Comparison of ENCODE assay signal across 32 cellular contexts in the genomic region with DNA sequence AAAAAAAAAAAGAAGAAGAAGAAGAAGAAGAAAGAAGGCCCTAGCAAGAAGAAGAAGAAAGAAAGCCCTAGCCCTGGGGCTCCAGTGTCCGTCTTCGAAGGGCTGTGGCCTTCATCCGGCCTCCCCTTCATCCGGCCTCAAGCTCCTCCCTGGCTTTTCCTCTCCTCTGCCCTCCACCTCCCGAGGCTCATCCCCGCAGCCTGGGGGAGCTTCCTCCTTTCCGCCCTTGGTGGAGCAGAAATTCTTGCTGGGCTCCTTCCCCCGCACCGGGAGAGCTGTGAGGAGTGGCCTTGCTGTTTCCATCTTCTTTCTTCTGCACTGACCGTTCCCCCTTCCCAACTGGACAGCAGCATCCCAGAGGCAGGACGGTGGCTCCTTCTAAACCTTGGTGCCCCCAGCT. TPM values are rescaled to one million over a fixed set of nuclear protein-coding genes. Genes with fewer than 3 reads are reported as not detected.
"Had no signal": no experiment of that assay in that cellular context is flagged by ENCODE, and none has a peak within 500 bp of the region (broad histone marks: within the 10 kb centered on the region; RNA-seq: fewer than 3 reads in every experiment).

No MANE protein-coding gene starts in this region.

- DNase-seq: activated CD4-positive, alpha-beta memory T cell treated with anti-CD3 and anti-CD28 coated beads for 36 hours; activated CD4-positive, alpha-beta T cell treated with anti-CD3 and anti-CD28 coated beads for 36 hours; activated CD4-positive, alpha-beta T cell treated with anti-CD3 and anti-CD28 coated beads, Interleukin-2, amount 10 ng/mL, durations not matched to agents 24 days and 14 days; activated CD4-positive, CD25-positive, alpha-beta regulatory T cell; activated CD4-positive, CD25-positive, alpha-beta regulatory T cell treated with anti-CD3 and anti-CD28 coated beads, Interleukin-2, amount 50 U/mL, for 72 hours; activated CD8-positive, alpha-beta memory T cell treated with anti-CD3 and anti-CD28 coated beads, Interleukin-2, amount 10 ng/mL, durations not matched to agents 7 days and 5 days; activated CD8-positive, alpha-beta memory T cell treated with anti-CD3 and anti-CD28 coated beads, Interleukin-2, amount 50 U/mL, for 4 hours; activated CD8-positive, alpha-beta T cell treated with anti-CD3 and anti-CD28 coated beads, Interleukin-2, amount 10 ng/mL, durations not matched to agents 7 days and 5 days; activated effector memory CD4-positive, alpha-beta T cell treated with anti-CD3 and anti-CD28 coated beads, Interleukin-2, amount 50 U/mL, for 16 hours; activated naive CD4-positive, alpha-beta T cell treated with anti-CD3 and anti-CD28 coated beads for 36 hours; activated naive CD8-positive, alpha-beta T cell treated with anti-CD3 and anti-CD28 coated beads for 36 hours; activated naive CD8-positive, alpha-beta T cell treated with anti-CD3 and anti-CD28 coated beads, Interleukin-2, amount 50 U/mL, for 24 hours; activated T-cell treated with anti-CD3 and anti-CD28 coated beads, Interleukin-2, amount 50 U/mL, for 1 hour; activated T-cell treated with anti-CD3 and anti-CD28 coated beads, Interleukin-2, amount 50 U/mL, for 48 hours; adrenal gland; dorsolateral prefrontal cortex; effector memory CD8-positive, alpha-beta T cell; foreskin keratinocyte; gastrocnemius medialis; glutamatergic neuron; heart left ventricle; T-helper 1 cell; T-helper 17 cell; T1000 had no signal

- H3K4me3 ChIP-seq: adrenal gland, ascending aorta, breast epithelium, cardiac muscle cell, coronary artery, dorsolateral prefrontal cortex, esophagus muscularis mucosa, gastrocnemius medialis, heart left ventricle had no signal

- H3K9me3 ChIP-seq: adrenal gland, ascending aorta, breast epithelium, esophagus muscularis mucosa, gastrocnemius medialis, heart left ventricle had no signal

- H3K27ac ChIP-seq: adrenal gland, ascending aorta, breast epithelium, cardiac muscle cell, coronary artery, dorsolateral prefrontal cortex, esophagus muscularis mucosa, foreskin keratinocyte, gastrocnemius medialis, heart left ventricle had no signal

- H3K4me1 ChIP-seq: adrenal gland, breast epithelium had no signal

- H3K27me3 ChIP-seq: adrenal gland, ascending aorta, breast epithelium, foreskin keratinocyte had no signal

- H3K36me3 ChIP-seq: adrenal gland, ascending aorta, breast epithelium, cardiac muscle cell, esophagus muscularis mucosa, gastrocnemius medialis, heart left ventricle had no signal

- ATAC-seq: activated CD4-positive, alpha-beta T cell treated with anti-CD3 and anti-CD28 coated beads for 36 hours; activated CD8-positive, alpha-beta memory T cell treated with anti-CD3 and anti-CD28 coated beads, Interleukin-2, amount 10 ng/mL, durations not matched to agents 7 days and 5 days; activated CD8-positive, alpha-beta T cell treated with anti-CD3 and anti-CD28 coated beads, Interleukin-2, amount 10 ng/mL, durations not matched to agents 7 days and 5 days; activated naive CD8-positive, alpha-beta T cell treated with anti-CD3 and anti-CD28 coated beads, Interleukin-2, amount 50 U/mL, for 24 hours; effector memory CD8-positive, alpha-beta T cell; gastrocnemius medialis; heart left ventricle; T-helper 17 cell had no signal

RNA-seq across cellular contexts. Expression of a gene that starts 19.2 kb away (rescaled TPM):
- total RNA-seq: activated CD4-positive, alpha-beta memory T cell treated with anti-CD3 and anti-CD28 coated beads for 36 hours; activated CD4-positive, alpha-beta T cell treated with anti-CD3 and anti-CD28 coated beads, Interleukin-2, amount 10 ng/mL, durations not matched to agents 24 days and 14 days; activated CD8-positive, alpha-beta memory T cell treated with anti-CD3 and anti-CD28 coated beads for 36 hours; activated CD8-positive, alpha-beta memory T cell treated with anti-CD3 and anti-CD28 coated beads, Interleukin-2, amount 10 ng/mL, durations not matched to agents 7 days and 5 days; activated CD8-positive, alpha-beta T cell treated with anti-CD3 and anti-CD28 coated beads, Interleukin-2, amount 10 ng/mL, durations not matched to agents 7 days and 5 days; activated naive CD8-positive, alpha-beta T cell treated with anti-CD3 and anti-CD28 coated beads for 36 hours; activated T-helper 1 cell treated with anti-CD3 and anti-CD28 coated beads, Interleukin-12 subunit alpha, Interleukin-12 subunit beta, Interleukin-2, Interleukin-4 antibody, amounts not matched to agents 30 ng/mL and 10 ng/mL and 1 ng/mL, durations not matched to agents 14 hours and 24 hours and 36 hours; activated T-helper 2 cell treated with anti-CD3 and anti-CD28 coated beads, Interferon-gamma antibody, Interleukin-2, Interleukin-4, amounts not matched to agents 10 μg/mL and 5 μg/mL and 100 μg/mL, durations not matched to agents 14 hours and 24 hours and 36 hours; adrenal gland; ascending aorta; breast epithelium; cardiac muscle cell; dorsolateral prefrontal cortex; esophagus muscularis mucosa; gastrocnemius medialis; heart left ventricle; T-helper 17 cell had no signal
